In genomic region chr5:131271888-131272287, GRCh38 we compare ENCODE assay signal across 8 cellular contexts. TPM values are rescaled to one million over a fixed set of nuclear protein-coding genes. Genes with fewer than 3 reads are reported as not detected.
DNase-seq lines count a peak whose midpoint lies in the region; ATAC-seq, FAIRE-seq and TF ChIP-seq lines count a peak whose summit lies in the region.
"Not testable (repeated sequence)": the region's sequence is repeated elsewhere in the genome, so short reads cannot be mapped to it uniquely, and the experiment has no call there.

No MANE protein-coding gene starts in this region.

- H3K27me3 ChIP-seq in CD4-positive, CD25-positive, alpha-beta regulatory T cell (ENCODE audit: control insufficient read depth, insufficient read depth, low read length); MM.1S (replicated peaks; ENCODE audit: insufficient read depth, low read length); GM12878 (replicated peaks in 1 of 2; ENCODE audit: control insufficient read depth in 2 of 2, insufficient read depth in 2 of 2, low read length in 1 of 2): not testable (repeated sequence)

- not testable (repeated sequence) for H3K9me3 ChIP-seq in CD4-positive, CD25-positive, alpha-beta regulatory T cell (ENCODE audit: control insufficient read depth in 2 of 2, low read length in 2 of 2); MM.1S (replicated peaks; ENCODE audit: insufficient read depth, low read length); GM12878 (replicated peaks; ENCODE audit: control insufficient read depth, insufficient read depth, low read length)

- TF ChIP-seq POLR2A in GM12878 (IDR thresholded peaks at IDR 0.05; ENCODE audit: low read depth, low read length) = not testable (repeated sequence)

- H3K36me3 Mint-ChIP-seq in CD4-positive, CD25-positive, alpha-beta regulatory T cell = peaks cover 17% of the 10 kb centered on the region
- peaks cover 34% of the 10 kb centered on the region for H3K36me3 Mint-ChIP-seq in T-helper 2 cell treated with Interferon-gamma antibody and Interleukin-4, amounts not matched to agents 5 μg/mL and 100 μg/mL, for 36 hours (ENCODE audit: low read depth)
- not testable (repeated sequence) for H3K36me3 Mint-ChIP-seq in activated T-cell treated with anti-CD3 and anti-CD28 coated beads, Interleukin-2, amount 50 U/mL, for 72 hours (ENCODE audit: insufficient read depth in 2 of 2)
- H3K36me3 Mint-ChIP-seq in naive B cell = peaks cover 0 to 11% of the 10 kb centered on the region in 2 donors
- H3K36me3 Mint-ChIP-seq in stimulated activated effector memory CD8-positive, alpha-beta T cell treated with anti-CD3 and anti-CD28 coated beads, Interleukin-12 subunit alpha, Interleukin-12 subunit beta, amount 100 ng/mL, for 72 hours = peaks cover 83% of the 10 kb centered on the region

- H3F3A ChIP-seq in MM.1S (ENCODE audit: insufficient read depth, low read length) = peaks cover 43% of the 10 kb centered on the region

- not testable (repeated sequence) for ATAC-seq in CD4-positive, CD25-positive, alpha-beta regulatory T cell (ENCODE audit: low read depth in 2 of 2); naive B cell (ENCODE audit: low read depth in 2 of 2); stimulated activated effector memory CD8-positive, alpha-beta T cell treated with anti-CD3 and anti-CD28 coated beads, Interleukin-12 subunit alpha, Interleukin-12 subunit beta, amount 100 ng/mL, for 72 hours
- ATAC-seq in activated T-cell treated with anti-CD3 and anti-CD28 coated beads, Interleukin-2, amount 50 U/mL, for 72 hours (replicated peaks in 1 of 2) = peak in 1 of 2 donors; percentile 1
- ATAC-seq in GM12878 = peak; percentile 15

- TF ChIP-seq CTCF in GM12865 (IDR thresholded peaks at IDR 0.05; ENCODE audit: insufficient read depth, low read depth, low read length, missing control alignments); MM.1S (IDR thresholded peaks at IDR 0.05; ENCODE audit: low read length); GM12878 (IDR thresholded peaks at IDR 0.05 in 2 of 3, conservative IDR thresholded peaks at IDR 0.05 in 1 of 3; ENCODE audit: control insufficient read depth in 2 of 3, extremely low read depth in 1 of 3, insufficient read depth in 1 of 3, low read depth in 3 of 3, low read length in 3 of 3): not testable (repeated sequence)

- H3K27me3 Mint-ChIP-seq in CD4-positive, CD25-positive, alpha-beta regulatory T cell; T-helper 2 cell treated with Interferon-gamma antibody and Interleukin-4, amounts not matched to agents 5 μg/mL and 100 μg/mL, for 36 hours (ENCODE audit: low read depth); activated T-cell treated with anti-CD3 and anti-CD28 coated beads, Interleukin-2, amount 50 U/mL, for 72 hours (ENCODE audit: low read depth); naive B cell: not testable (repeated sequence)

- H3K9ac ChIP-seq in MM.1S (ENCODE audit: low read length) = not testable (repeated sequence)
- peak overlapping the region; percentile 45; the same call in 1 of the 2 replicates for H3K9ac ChIP-seq in GM12878 (ENCODE audit: control insufficient read depth, insufficient read depth, low read length)

- H3K4me1 Mint-ChIP-seq in CD4-positive, CD25-positive, alpha-beta regulatory T cell = peaks cover 29 to 86% (median 59%) of the 10 kb centered on the region in 4 donors
- H3K4me1 Mint-ChIP-seq in T-helper 2 cell treated with Interferon-gamma antibody and Interleukin-4, amounts not matched to agents 5 μg/mL and 100 μg/mL, for 36 hours (ENCODE audit: low read depth) = peaks cover 49% of the 10 kb centered on the region
- peaks cover 90% of the 10 kb centered on the region for H3K4me1 Mint-ChIP-seq in activated T-cell treated with anti-CD3 and anti-CD28 coated beads, Interleukin-2, amount 50 U/mL, for 72 hours (ENCODE audit: low read depth)
- peaks cover 47 to 91% (median 75%) of the 10 kb centered on the region in 3 donors for H3K4me1 Mint-ChIP-seq in naive B cell
- peaks cover 63% of the 10 kb centered on the region for H3K4me1 Mint-ChIP-seq in stimulated activated effector memory CD8-positive, alpha-beta T cell treated with anti-CD3 and anti-CD28 coated beads, Interleukin-12 subunit alpha, Interleukin-12 subunit beta, amount 100 ng/mL, for 72 hours

- not testable (repeated sequence) for H2AFZ ChIP-seq in MM.1S (ENCODE audit: low read length); GM12878 (ENCODE audit: control insufficient read depth, low read depth, low read length)

- BruUV-seq in GM12878 (replicated peaks; lab: Mats Ljungman, UMichigan) = not testable (repeated sequence)

- in situ Hi-C loops in GM12878 (cut with MboI) = not testable (repeated sequence)

- TF ChIP-seq RAD21 in GM12878 (IDR thresholded peaks at IDR 0.05; ENCODE audit: insufficient read depth, low read depth, low read length) = not testable (repeated sequence)

- RAD21 ChIA-PET in GM12878 (lab: Charles Lee; ENCODE audit: unreplicated experiment) = interaction anchor here (0.9 to 16.1 kb wide), 15 partner anchors 9 to 110 kb away, joined by 3 to 302 read pairs (median 5); no protein-coding TSS in a partner anchor

- CTCF ChIA-PET in GM12878 (lab: Yijun Ruan, JAX) = interaction anchor here (1.0 to 2.1 kb wide), 3 partner anchors 16 to 142 kb away, joined by 4 to 8 read pairs (median 4); no protein-coding TSS in a partner anchor

- not testable (repeated sequence) for H3K9me3 Mint-ChIP-seq in CD4-positive, CD25-positive, alpha-beta regulatory T cell; T-helper 2 cell treated with Interferon-gamma antibody and Interleukin-4, amounts not matched to agents 5 μg/mL and 100 μg/mL, for 36 hours; activated T-cell treated with anti-CD3 and anti-CD28 coated beads, Interleukin-2, amount 50 U/mL, for 72 hours; naive B cell; stimulated activated effector memory CD8-positive, alpha-beta T cell treated with anti-CD3 and anti-CD28 coated beads, Interleukin-12 subunit alpha, Interleukin-12 subunit beta, amount 100 ng/mL, for 72 hours

- not testable (repeated sequence) for H4K20me1 ChIP-seq in MM.1S (ENCODE audit: insufficient read depth, low read length); GM12878 (ENCODE audit: control insufficient read depth, insufficient read depth)

- not testable (repeated sequence) for FAIRE-seq in GM12878 (lab: Jason Lieb, UNC)

- intact Hi-C loops in GM12878 (cut with micrococcal nuclease; ENCODE audit: unreplicated experiment) = loop anchor here (2.0 to 10.0 kb wide), 3 partner anchors 53 to 523 kb away; partner anchors contain the start of gene FNIP1

- peak overlapping the region; percentile 75 to 95 (median 85) for H3K4me3 Mint-ChIP-seq in CD4-positive, CD25-positive, alpha-beta regulatory T cell
- H3K4me3 Mint-ChIP-seq in T-helper 2 cell treated with Interferon-gamma antibody and Interleukin-4, amounts not matched to agents 5 μg/mL and 100 μg/mL, for 36 hours = peak overlapping the region; percentile 80
- H3K4me3 Mint-ChIP-seq in activated T-cell treated with anti-CD3 and anti-CD28 coated beads, Interleukin-2, amount 50 U/mL, for 72 hours = peak overlapping the region; percentile 80 to 89
- peak overlapping the region; percentile 56 to 83 (median 73) for H3K4me3 Mint-ChIP-seq in naive B cell
- peak overlapping the region; percentile 76 for H3K4me3 Mint-ChIP-seq in stimulated activated effector memory CD8-positive, alpha-beta T cell treated with anti-CD3 and anti-CD28 coated beads, Interleukin-12 subunit alpha, Interleukin-12 subunit beta, amount 100 ng/mL, for 72 hours

- peak overlapping the region; percentile 83 to 93 (median 89) for H3K27ac Mint-ChIP-seq in CD4-positive, CD25-positive, alpha-beta regulatory T cell
- peak overlapping the region; percentile 90 for H3K27ac Mint-ChIP-seq in T-helper 2 cell treated with Interferon-gamma antibody and Interleukin-4, amounts not matched to agents 5 μg/mL and 100 μg/mL, for 36 hours
- peak overlapping the region; percentile 94 for H3K27ac Mint-ChIP-seq in activated T-cell treated with anti-CD3 and anti-CD28 coated beads, Interleukin-2, amount 50 U/mL, for 72 hours
- peak overlapping the region; percentile 52 to 96 (median 87) for H3K27ac Mint-ChIP-seq in naive B cell
- peak overlapping the region; percentile 88 for H3K27ac Mint-ChIP-seq in stimulated activated effector memory CD8-positive, alpha-beta T cell treated with anti-CD3 and anti-CD28 coated beads, Interleukin-12 subunit alpha, Interleukin-12 subunit beta, amount 100 ng/mL, for 72 hours

- H3K4me3 ChIP-seq in CD4-positive, CD25-positive, alpha-beta regulatory T cell (ENCODE audit: low read depth, low read length) = peak overlapping the region; percentile 90
- H3K4me3 ChIP-seq in GM12865 (ENCODE audit: low read depth, low read length) = peak overlapping the region; percentile 57
- H3K4me3 ChIP-seq in MM.1S (ENCODE audit: low read length) = not testable (repeated sequence)
- peak overlapping the region; percentile 70 for H3K4me3 ChIP-seq in GM12878

- peaks cover 13% of the 10 kb centered on the region for H3K36me3 ChIP-seq in CD4-positive, CD25-positive, alpha-beta regulatory T cell (ENCODE audit: control insufficient read depth, insufficient read depth, low read length)
- H3K36me3 ChIP-seq in MM.1S (replicated peaks; ENCODE audit: insufficient read depth, low read length); GM12878 (ENCODE audit: control insufficient read depth in 2 of 2, insufficient read depth in 2 of 2, low read length in 1 of 2): not testable (repeated sequence)

- H3K27ac ChIP-seq in CD4-positive, CD25-positive, alpha-beta regulatory T cell (ENCODE audit: insufficient read depth, low read length, poor library complexity, severe bottlenecking) = peak overlapping the region; percentile 87
- peak overlapping the region; percentile 41; the same call in 1 of the 2 replicates for H3K27ac ChIP-seq in MM.1S (ENCODE audit: low read length)
- peak overlapping the region; percentile 71 for H3K27ac ChIP-seq in GM12878 (ENCODE audit: control insufficient read depth, insufficient read depth)

- POLR2A ChIA-PET in GM12878 (lab: Charles Lee) = interaction anchor here (0.8 to 2.9 kb wide), 11 partner anchors 9 to 109 kb away, joined by 3 to 11 read pairs (median 4); no protein-coding TSS in a partner anchor

- not testable (repeated sequence) for DNase-seq in CD4-positive, CD25-positive, alpha-beta regulatory T cell; MM.1S; T-helper 2 cell treated with Interferon-gamma antibody and Interleukin-4, amounts not matched to agents 5 μg/mL and 100 μg/mL, for 36 hours (ENCODE audit: low spot score); activated T-cell treated with anti-CD3 and anti-CD28 coated beads, Interleukin-2, amount 50 U/mL, for 72 hours; GM12878 (ENCODE audit: low read depth, low spot score); naive B cell
- peak; percentile 37 for DNase-seq in GM12865 (ENCODE audit: low read depth)
- peak in 1 of 2 donors; percentile 54 for DNase-seq in stimulated activated effector memory CD8-positive, alpha-beta T cell treated with anti-CD3 and anti-CD28 coated beads, Interleukin-12 subunit alpha, Interleukin-12 subunit beta, amount 100 ng/mL, for 72 hours (ENCODE audit: low spot score in 2 of 2)

- SMC1A ChIA-PET in GM12878 (lab: Charles Lee; ENCODE audit: uncharacterized antibody, unreplicated experiment) = interaction anchor here (0.7 to 41.3 kb wide), 18 partner anchors 9 to 143 kb away, joined by 3 to 1218 read pairs (median 8); partner anchors contain the start of gene CDC42SE2

- H3K79me2 ChIP-seq in MM.1S (ENCODE audit: low read length) = peaks cover 98% of the 10 kb centered on the region
- peaks cover 97% of the 10 kb centered on the region for H3K79me2 ChIP-seq in GM12878 (ENCODE audit: control insufficient read depth, insufficient read depth, low read length)

- peaks cover 93% of the 10 kb centered on the region for H3K4me1 ChIP-seq in CD4-positive, CD25-positive, alpha-beta regulatory T cell (ENCODE audit: control insufficient read depth, insufficient read depth, low read length, poor library complexity, severe bottlenecking)
- H3K4me1 ChIP-seq in MM.1S (ENCODE audit: low read length) (peaks cover 28% of the 10 kb centered on the region), GM12878 (ENCODE audit: control insufficient read depth, insufficient read depth, low read length) (peaks cover 31% of the 10 kb centered on the region)

- not testable (repeated sequence) for H3K9me2 ChIP-seq in MM.1S (replicated peaks; ENCODE audit: insufficient read depth, low read length)

- under 1% methylated on average over 8 of the region's 8 CpGs for WGBS in GM12878 (ENCODE audit: insufficient coverage, insufficient replicate concordance, low lambda C conversion rate, missing lambda C conversion rate)

- H3K4me2 ChIP-seq in MM.1S (ENCODE audit: low read depth, low read length) (peak overlapping the region; percentile 44), GM12878 (ENCODE audit: control insufficient read depth, insufficient read depth) (peak overlapping the region; percentile 88)

- not testable (repeated sequence) for TF ChIP-seq EP300 in GM12878 (IDR thresholded peaks at IDR 0.05; ENCODE audit: borderline replicate concordance in 1 of 2, control insufficient read depth in 1 of 2, low read depth in 2 of 2, low read length in 2 of 2)

RNA-seq across cellular contexts. Expression of gene CDC42SE2, which starts 8.0 kb away (rescaled TPM):
- total RNA-seq in CD4-positive, CD25-positive, alpha-beta regulatory T cell = 241 TPM
- 100 to 1,000 TPM; 351 to 429 (median 379) TPM for polyA plus RNA-seq in CD4-positive, CD25-positive, alpha-beta regulatory T cell
- total RNA-seq in activated T-cell treated with anti-CD3 and anti-CD28 coated beads, Interleukin-2, amount 50 U/mL, for 72 hours = 100 to 1,000 TPM; 147 to 151 TPM
- total RNA-seq in GM12878 (2013; cell fraction: nucleolus; rRNA removed) = 137 and 144 TPM in 2 replicates
- total RNA-seq in GM12878 (2014; rRNA removed) (81.7 and 101 TPM in 2 replicates), GM12878 (2014; rRNA removed; fragmentation: Illumina TruSeq; extraction: Trizol) (90.7 and 91.1 TPM in 2 replicates), GM12878 (2021) (75.6 and 76.0 TPM in 2 replicates)
- 54.3 TPM for polyA plus RNA-seq in GM12878 (2011; ENCODE audit: low read depth)
- polyA plus RNA-seq in GM12878 (2011; rRNA removed) (148 and 215 TPM in 2 replicates), GM12878 (2014; fragmentation: Illumina TruSeq; extraction: Trizol) (75.2 and 106 TPM in 2 replicates), GM12878 (2014; fragmentation: Nextera tagmentation; extraction: Ambion mirVana) (10 to 100 TPM; 57.0 to 78.8 TPM), GM12878 (2014; rRNA removed) (57.2 and 62.0 TPM in 2 replicates), GM12878 (2016; fragmentation: Nextera tagmentation; extraction: Ambion mirVana) (100 to 1,000 TPM; 113 to 116 TPM), naive B cell (ENCODE audit: low read depth in 6 of 6) (100 to 1,000 TPM; 168 to 314 (median 243) TPM)
- 43.4 and 63.0 TPM in 2 replicates for polyA plus RNA-seq in GM12878 (2011; cell fraction: cytosol; rRNA removed)
- 39.5 and 43.8 TPM in 2 replicates for polyA plus RNA-seq in GM12878 (2011; cell fraction: nucleus; rRNA removed)
- polyA plus RNA-seq in GM12878 (2012) = 80.9 and 89.2 TPM in 2 replicates
- 107 and 140 TPM in 2 replicates for polyA minus RNA-seq in GM12878 (2011; rRNA and poly(A)+ RNA removed)
- 46.4 and 47.3 TPM in 2 replicates for polyA minus RNA-seq in GM12878 (2011; cell fraction: cytosol; rRNA and poly(A)+ RNA removed)
- 30.0 and 58.6 TPM in 2 replicates for polyA minus RNA-seq in GM12878 (2011; cell fraction: nucleus; rRNA and poly(A)+ RNA removed)
